ENCODE assay signal across 8 cellular contexts in genomic region chr1:148388260-148389026, GRCh38.
DNase-seq lines count a peak whose midpoint lies in the region; ATAC-seq lines count a peak whose summit lies in the region.

No MANE protein-coding gene starts in this region.

- no peaks in the 10 kb centered on the region for H3K79me1 ChIP-seq in mesenchymal stem cell (replicated peaks; ENCODE audit: low read length, poor library complexity, severe bottlenecking)

- H3K27me3 ChIP-seq in endocrine pancreas (ENCODE audit: control insufficient read depth, insufficient read depth, low read length): no peaks in the 10 kb centered on the region
- no peaks in the 10 kb centered on the region for H3K27me3 ChIP-seq in mesenchymal stem cell (ENCODE audit: control insufficient read depth in 1 of 2, insufficient read depth in 1 of 2, low read length in 2 of 2)

- peak overlapping the region; percentile 46 to 63 for H3K18ac ChIP-seq in mesenchymal stem cell (ENCODE audit: low read depth in 1 of 2, low read length in 2 of 2)

- no peak overlapping the region for H2AK5ac ChIP-seq in mesenchymal stem cell (ENCODE audit: low read length, severe bottlenecking)

- peak overlapping the region in 1 of 2 experiments; percentile 26 for H3K14ac ChIP-seq in mesenchymal stem cell (ENCODE audit: low read length in 2 of 2)

- H2BK5ac ChIP-seq in mesenchymal stem cell (ENCODE audit: low read depth, low read length, poor library complexity, severe bottlenecking): peak overlapping the region; percentile 93

- H3K23ac ChIP-seq in mesenchymal stem cell (ENCODE audit: low read length in 2 of 2): no peak overlapping the region

- no peaks in the 10 kb centered on the region for H3K9me3 ChIP-seq in endocrine pancreas (ENCODE audit: control insufficient read depth, low read length)
- H3K9me3 ChIP-seq in mesenchymal stem cell (ENCODE audit: control insufficient read depth, low read length): no peaks in the 10 kb centered on the region

- ATAC-seq in HG02588 (IDR thresholded peaks at IDR 0.05; ENCODE audit: unreplicated experiment): peak; percentile 54
- ATAC-seq in HG02642 (IDR thresholded peaks at IDR 0.05; ENCODE audit: poor library complexity, unreplicated experiment): no peak

- H3K4me1 ChIP-seq in endocrine pancreas (ENCODE audit: control insufficient read depth, insufficient read depth, low read length) (no peaks in the 10 kb centered on the region), mesenchymal stem cell (ENCODE audit: control insufficient read depth, insufficient read depth, low read depth, low read length) (peaks cover 6% of the 10 kb centered on the region)

- H3K4me2 ChIP-seq in mesenchymal stem cell (ENCODE audit: low read length, poor library complexity, severe bottlenecking): peak overlapping the region; percentile 64

- H2BK12ac ChIP-seq in mesenchymal stem cell (ENCODE audit: low read length in 2 of 2): peak overlapping the region in 1 of 2 experiments; percentile 37

- H3K36me3 ChIP-seq in endocrine pancreas (ENCODE audit: control insufficient read depth, insufficient read depth, low read length) (no peaks in the 10 kb centered on the region), mesenchymal stem cell (ENCODE audit: control insufficient read depth in 1 of 2, insufficient read depth in 2 of 2, low read depth in 1 of 2, low read length in 2 of 2) (no peaks in the 10 kb centered on the region)

- peak overlapping the region; percentile 94 for H4K8ac ChIP-seq in mesenchymal stem cell (ENCODE audit: low read length)

- no peak overlapping the region for H2BK120ac ChIP-seq in mesenchymal stem cell (ENCODE audit: low read depth, low read length)

- H3K4me3 ChIP-seq in endocrine pancreas (ENCODE audit: control insufficient read depth, insufficient read depth, low read length) (peak overlapping the region; percentile 72), mesenchymal stem cell (ENCODE audit: insufficient read depth in 1 of 2, low read depth in 1 of 2, low read length in 2 of 2) (peak overlapping the region; percentile 58 to 79)

- H3K4ac ChIP-seq in mesenchymal stem cell (ENCODE audit: low read depth in 1 of 2, low read length in 2 of 2): no peak overlapping the region

- WGBS in mesenchymal stem cell: 16% methylated on average over 40 of the region's 40 CpGs

- H3K9ac ChIP-seq in endocrine pancreas (ENCODE audit: control insufficient read depth, insufficient read depth, low read length) (peak overlapping the region; percentile 69), mesenchymal stem cell (ENCODE audit: low read length) (peak overlapping the region; percentile 89)

- peak; percentile 92 for DNase-seq in ELR (ENCODE audit: low read depth)
- peak; percentile 96 for DNase-seq in NCI-H774 (lab: John Stamatoyannopoulos, UW)
- DNase-seq in activated CD8-positive, alpha-beta memory T cell treated with anti-CD3 and anti-CD28 coated beads, Interleukin-2, amount 50 U/mL, for 24 hours (ENCODE audit: extremely low read depth): peak; percentile 79
- DNase-seq in mesenchymal stem cell: peak; percentile 93
- DNase-seq in stimulated activated CD4-positive, alpha-beta T cell treated with anti-CD3 and anti-CD28 coated beads, TNF-alpha, amount 100 ng/mL, for 48 hours (ENCODE audit: low read depth in 3 of 3): peak; percentile 76 to 91 (median 79)

- peak overlapping the region; percentile 43 for H4K91ac ChIP-seq in mesenchymal stem cell (ENCODE audit: low read length)

- H2AFZ ChIP-seq in mesenchymal stem cell (ENCODE audit: low read depth, low read length): peak overlapping the region; percentile 60

- peak overlapping the region; percentile 91 for H3K27ac ChIP-seq in mesenchymal stem cell (ENCODE audit: low read length, poor library complexity, severe bottlenecking)

- H2BK15ac ChIP-seq in mesenchymal stem cell (ENCODE audit: low read depth, poor library complexity, severe bottlenecking): peak overlapping the region; percentile 73
